ENCODE assay signal across 8 cellular contexts in the genomic region with DNA sequence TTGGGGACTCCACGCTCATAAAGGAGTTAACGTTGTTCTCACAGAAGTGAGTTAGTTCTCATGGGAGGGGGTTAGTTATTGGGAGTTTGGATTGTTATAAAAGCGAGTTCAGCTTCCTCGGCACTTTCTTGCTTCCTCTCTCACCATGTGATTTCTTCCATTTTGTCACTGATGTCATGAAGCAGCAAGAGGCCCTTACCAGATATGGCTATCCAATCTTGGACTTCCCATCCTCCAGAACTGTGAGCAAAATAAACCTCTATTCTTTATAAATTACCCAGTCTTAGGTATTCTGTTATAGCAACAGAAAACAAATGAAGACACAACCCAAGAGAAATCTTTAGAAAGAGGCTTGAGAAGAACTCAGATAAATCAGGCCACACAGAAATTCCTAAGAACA.
"Had no signal": no experiment of that assay in that cellular context is flagged by ENCODE, and none has a peak within 500 bp of the region (broad histone marks: within the 10 kb centered on the region; RNA-seq: fewer than 3 reads in every experiment).

No MANE protein-coding gene starts in this region.

- H3K27ac ChIP-seq: GM23248, HL-60 had no signal

- DNase-seq: GM23248, GOT3, H7, HFFc6, IMR-90, KBM-7 had no signal

- H3K4me1 ChIP-seq: HAP-1 had no signal

- H3K9me3 ChIP-seq: HAP-1 had no signal

- H3K9ac ChIP-seq: GM23248 had no signal

- H3K36me3 ChIP-seq: HAP-1 had no signal

- H3K4me3 ChIP-seq: GM23248, HAP-1 had no signal

- H2AFZ ChIP-seq: GM23248 had no signal
